12 cellular contexts compared by ENCODE assay signal in the genomic region with DNA sequence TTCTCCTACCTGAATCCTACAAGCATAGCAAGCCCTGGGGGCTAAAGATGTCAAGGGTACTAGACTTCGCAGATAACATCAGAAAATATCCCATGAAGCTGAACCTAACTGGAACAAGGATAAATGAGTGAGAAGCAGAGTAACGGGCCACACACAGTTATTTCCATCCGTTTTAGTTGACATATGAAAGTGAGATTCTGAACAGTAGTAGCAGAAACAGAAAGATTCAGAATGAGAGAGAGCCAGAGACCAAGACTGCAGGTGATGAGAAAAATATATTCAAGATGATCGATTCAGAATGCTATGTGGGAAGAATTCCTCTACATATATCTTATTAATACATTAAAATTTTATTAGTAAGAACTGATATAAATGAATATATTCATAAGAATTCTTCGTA.
A peak's percentile ranks its signal among the peaks of the same experiment; 100 is the strongest.
DNase-seq lines count a peak whose midpoint lies in the region; ATAC-seq lines count a peak whose summit lies in the region.
"Had no signal": no experiment of that assay in that cellular context is flagged by ENCODE, and none has a peak within 500 bp of the region (broad histone marks: within the 10 kb centered on the region; RNA-seq: fewer than 3 reads in every experiment).

No MANE protein-coding gene starts in this region.

- DNase-seq in activated T-cell treated with anti-CD3 and anti-CD28 coated beads, Interleukin-2, amount 50 U/mL, for 4 hours = no peak
- no peak for DNase-seq in activated T-cell treated with anti-CD3 and anti-CD28 coated beads, Interleukin-2, amount 50 U/mL, for 1 hour
- DNase-seq in cortex of kidney (lab: John Stamatoyannopoulos, UW) (no peak), NCI-H2081 (lab: John Stamatoyannopoulos, UW) (no peak), Ammon's horn (ENCODE audit: low spot score) (no peak), SW 1271 (lab: John Stamatoyannopoulos, UW) (no peak)
- DNase-seq: DMS 273 treated with DMSO at 0.1 percent for 48 hours, NCI-H2171 treated with DMSO at 0.1 percent for 48 hours, PC-3, T-helper 2 cell had no signal

- no peak overlapping the region for H3K4me3 Mint-ChIP-seq in activated T-cell treated with anti-CD3 and anti-CD28 coated beads, Interleukin-2, amount 50 U/mL, for 4 hours

- no peaks in the 10 kb centered on the region for H3K27me3 Mint-ChIP-seq in activated T-cell treated with anti-CD3 and anti-CD28 coated beads, Interleukin-2, amount 50 U/mL, for 4 hours (ENCODE audit: low read depth)

- ATAC-seq in activated T-cell treated with anti-CD3 and anti-CD28 coated beads, Interleukin-2, amount 50 U/mL, for 4 hours = peak; percentile 38 to 62
- peak; percentile 84 for ATAC-seq in GM21717 (IDR thresholded peaks at IDR 0.05; ENCODE audit: unreplicated experiment)
- ATAC-seq in HG03175 (IDR thresholded peaks at IDR 0.05; ENCODE audit: unreplicated experiment) = peak; percentile 81
- ATAC-seq: PC-3 had no signal

- peaks cover 13% of the 10 kb centered on the region for H3K4me1 Mint-ChIP-seq in activated T-cell treated with anti-CD3 and anti-CD28 coated beads, Interleukin-2, amount 50 U/mL, for 4 hours (ENCODE audit: low read depth)

- no peaks in the 10 kb centered on the region for H3K9me3 Mint-ChIP-seq in activated T-cell treated with anti-CD3 and anti-CD28 coated beads, Interleukin-2, amount 50 U/mL, for 4 hours

- peaks cover 8% of the 10 kb centered on the region for H3K36me3 Mint-ChIP-seq in activated T-cell treated with anti-CD3 and anti-CD28 coated beads, Interleukin-2, amount 50 U/mL, for 4 hours (ENCODE audit: insufficient read depth)
